20 cellular contexts compared by ENCODE assay signal in the genomic region with DNA sequence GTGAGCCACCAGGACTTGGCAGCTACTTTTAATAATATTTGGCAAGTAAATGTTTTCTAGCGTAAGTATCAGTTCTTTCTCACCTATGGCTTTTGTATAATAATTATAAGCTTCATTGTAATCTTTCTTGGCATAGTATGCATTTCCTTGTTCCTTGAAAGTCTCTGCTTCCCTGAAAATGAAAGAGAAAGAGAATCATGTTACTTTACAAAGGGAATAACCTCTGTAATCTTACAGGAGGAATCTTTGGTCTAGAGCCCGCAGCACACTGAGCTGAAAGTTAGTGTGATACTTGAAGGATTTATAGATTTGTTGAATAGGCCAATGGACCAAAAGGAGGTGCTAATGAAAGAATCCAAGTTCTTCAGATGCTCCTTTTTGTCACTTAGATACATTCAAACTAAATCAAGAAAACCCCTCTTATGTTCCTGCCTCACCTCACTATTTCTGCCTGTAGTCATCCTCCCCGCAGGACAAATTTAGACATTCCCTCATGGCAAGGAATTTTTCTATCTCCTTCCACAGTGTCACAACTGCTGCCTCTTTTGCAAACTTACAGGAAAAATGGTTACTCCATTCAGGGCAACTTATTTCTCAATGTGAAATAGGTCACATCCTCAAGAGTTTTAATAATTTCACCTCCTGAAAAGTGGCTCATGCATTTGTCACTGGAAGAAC. TPM values are rescaled to one million over a fixed set of nuclear protein-coding genes. Genes with fewer than 3 reads are reported as not detected.
A peak's percentile ranks its signal among the peaks of the same experiment; 100 is the strongest.
DNase-seq lines count a peak whose midpoint lies in the region; ATAC-seq lines count a peak whose summit lies in the region.
"Had no signal": no experiment of that assay in that cellular context is flagged by ENCODE, and none has a peak within 500 bp of the region (broad histone marks: within the 10 kb centered on the region; RNA-seq: fewer than 3 reads in every experiment).

No MANE protein-coding gene starts in this region.

- ATAC-seq in activated T-cell treated with anti-CD3 and anti-CD28 coated beads, Interleukin-2, amount 50 U/mL, for 72 hours (replicated peaks in 1 of 2): no peak
- no peak for ATAC-seq in activated T-cell treated with anti-CD3 and anti-CD28 coated beads, Interleukin-2, amount 50 U/mL, for 4 hours
- ATAC-seq in stimulated activated memory B cell treated with anti-CD40 and anti-IgM and Interleukin-4, amounts not matched to agents 10 μg/mL and 1 μg/mL and 100 μg/mL, for 72 hours: no peak
- ATAC-seq in HG03469 (IDR thresholded peaks at IDR 0.05; ENCODE audit: unreplicated experiment): no peak
- no peak for ATAC-seq in GM21528 (IDR thresholded peaks at IDR 0.05; ENCODE audit: low FRiP score, unreplicated experiment)
- ATAC-seq: GM12878; left lung; stimulated activated naive CD8-positive, alpha-beta T cell treated with anti-CD3 and anti-CD28 coated beads, Interleukin-15, amount 100 ng/mL, for 72 hours had no signal

- no peak for DNase-seq in activated T-cell treated with anti-CD3 and anti-CD28 coated beads, Interleukin-2, amount 50 U/mL, for 72 hours
- no peak for DNase-seq in activated T-cell treated with anti-CD3 and anti-CD28 coated beads, Interleukin-2, amount 50 U/mL, for 4 hours
- DNase-seq in adipocyte (ENCODE audit: low read depth) (no peak), hippocampal formation (lab: John Stamatoyannopoulos, UW) (no peak)
- DNase-seq: activated CD4-positive, alpha-beta memory T cell treated with anti-CD3 and anti-CD28 coated beads for 36 hours; activated T-cell treated with anti-CD3 and anti-CD28 coated beads, Interleukin-2, amount 50 U/mL, for 48 hours; BE2C; DMS 273 treated with DMSO at 0.1 percent for 48 hours; left lung; NCI-H1436; stimulated activated naive CD8-positive, alpha-beta T cell treated with anti-CD3 and anti-CD28 coated beads, Interleukin-15, amount 100 ng/mL, for 72 hours; T-helper 2 cell had no signal

- peak overlapping the region; percentile 61 to 79 for H3K27ac ChIP-seq in mucosa of rectum (ENCODE audit: low read depth in 2 of 2, low read length in 2 of 2)
- H3K27ac ChIP-seq: breast epithelium, SJSA1, vagina had no signal

- peaks cover 13 to 25% of the 10 kb centered on the region in 2 donors for H3K36me3 Mint-ChIP-seq in activated T-cell treated with anti-CD3 and anti-CD28 coated beads, Interleukin-2, amount 50 U/mL, for 72 hours (ENCODE audit: insufficient read depth in 2 of 2)
- H3K36me3 Mint-ChIP-seq in activated T-cell treated with anti-CD3 and anti-CD28 coated beads, Interleukin-2, amount 50 U/mL, for 4 hours (ENCODE audit: insufficient read depth): peaks cover 20% of the 10 kb centered on the region
- peaks cover 51% of the 10 kb centered on the region for H3K36me3 Mint-ChIP-seq in stimulated activated memory B cell treated with anti-CD40 and anti-IgM and Interleukin-4, amounts not matched to agents 10 μg/mL and 1 μg/mL and 100 μg/mL, for 72 hours

- H3K9me3 ChIP-seq in adipocyte (ENCODE audit: control insufficient read depth, low read length): no peaks in the 10 kb centered on the region
- no peaks in the 10 kb centered on the region for H3K9me3 ChIP-seq in mucosa of rectum (ENCODE audit: control insufficient read depth in 2 of 2, low read length in 2 of 2)
- H3K9me3 ChIP-seq: BE2C, breast epithelium, left lung, SJSA1, vagina had no signal

- no peaks in the 10 kb centered on the region for H3K27me3 Mint-ChIP-seq in activated T-cell treated with anti-CD3 and anti-CD28 coated beads, Interleukin-2, amount 50 U/mL, for 72 hours (ENCODE audit: low read depth)
- no peaks in the 10 kb centered on the region for H3K27me3 Mint-ChIP-seq in activated T-cell treated with anti-CD3 and anti-CD28 coated beads, Interleukin-2, amount 50 U/mL, for 4 hours (ENCODE audit: low read depth)
- no peaks in the 10 kb centered on the region for H3K27me3 Mint-ChIP-seq in stimulated activated memory B cell treated with anti-CD40 and anti-IgM and Interleukin-4, amounts not matched to agents 10 μg/mL and 1 μg/mL and 100 μg/mL, for 72 hours
- H3K27me3 Mint-ChIP-seq: activated CD4-positive, alpha-beta memory T cell treated with anti-CD3 and anti-CD28 coated beads for 36 hours; stimulated activated naive CD8-positive, alpha-beta T cell treated with anti-CD3 and anti-CD28 coated beads, Interleukin-15, amount 100 ng/mL, for 72 hours had no signal

- no peaks in the 10 kb centered on the region for H3K27me3 ChIP-seq in adipocyte (replicated peaks; ENCODE audit: control insufficient read depth, insufficient read depth, low read length)
- no peaks in the 10 kb centered on the region for H3K27me3 ChIP-seq in mucosa of rectum (ENCODE audit: control insufficient read depth in 2 of 2, insufficient read depth in 2 of 2, low read length in 2 of 2)
- H3K27me3 ChIP-seq: BE2C, breast epithelium, left lung, SJSA1, vagina had no signal

- H3K36me3 ChIP-seq in adipocyte (ENCODE audit: control insufficient read depth, insufficient read depth, low read length, severe bottlenecking): peaks cover 68% of the 10 kb centered on the region
- H3K36me3 ChIP-seq in mucosa of rectum (ENCODE audit: control insufficient read depth in 2 of 2, insufficient read depth in 2 of 2, low read length in 2 of 2): peaks cover 34 to 42% of the 10 kb centered on the region in 2 donors
- H3K36me3 ChIP-seq: breast epithelium had no signal

- no peaks in the 10 kb centered on the region for H3K9me3 Mint-ChIP-seq in activated T-cell treated with anti-CD3 and anti-CD28 coated beads, Interleukin-2, amount 50 U/mL, for 72 hours
- no peaks in the 10 kb centered on the region for H3K9me3 Mint-ChIP-seq in activated T-cell treated with anti-CD3 and anti-CD28 coated beads, Interleukin-2, amount 50 U/mL, for 4 hours
- no peaks in the 10 kb centered on the region for H3K9me3 Mint-ChIP-seq in stimulated activated memory B cell treated with anti-CD40 and anti-IgM and Interleukin-4, amounts not matched to agents 10 μg/mL and 1 μg/mL and 100 μg/mL, for 72 hours
- H3K9me3 Mint-ChIP-seq: activated CD4-positive, alpha-beta memory T cell treated with anti-CD3 and anti-CD28 coated beads for 36 hours; stimulated activated naive CD8-positive, alpha-beta T cell treated with anti-CD3 and anti-CD28 coated beads, Interleukin-15, amount 100 ng/mL, for 72 hours had no signal

- H3K4me3 Mint-ChIP-seq in activated T-cell treated with anti-CD3 and anti-CD28 coated beads, Interleukin-2, amount 50 U/mL, for 72 hours: no peak overlapping the region
- no peak overlapping the region for H3K4me3 Mint-ChIP-seq in activated T-cell treated with anti-CD3 and anti-CD28 coated beads, Interleukin-2, amount 50 U/mL, for 4 hours
- no peak overlapping the region for H3K4me3 Mint-ChIP-seq in stimulated activated memory B cell treated with anti-CD40 and anti-IgM and Interleukin-4, amounts not matched to agents 10 μg/mL and 1 μg/mL and 100 μg/mL, for 72 hours
- H3K4me3 Mint-ChIP-seq: activated CD4-positive, alpha-beta memory T cell treated with anti-CD3 and anti-CD28 coated beads for 36 hours; stimulated activated naive CD8-positive, alpha-beta T cell treated with anti-CD3 and anti-CD28 coated beads, Interleukin-15, amount 100 ng/mL, for 72 hours had no signal

- H3K9ac ChIP-seq in adipocyte (ENCODE audit: low read length): peak overlapping the region; percentile 37
- H3K9ac ChIP-seq in mucosa of rectum (ENCODE audit: low read depth in 1 of 2, low read length in 2 of 2): peak overlapping the region in 1 of 2 donors; percentile 34

- no peak overlapping the region for H3K4me3 ChIP-seq in adipocyte (ENCODE audit: low read length)
- H3K4me3 ChIP-seq in mucosa of rectum (ENCODE audit: low read length in 2 of 2): no peak overlapping the region
- H3K4me3 ChIP-seq: breast epithelium, GM12878, left lung, SJSA1, vagina had no signal

- H3K4me1 ChIP-seq in adipocyte (ENCODE audit: control insufficient read depth, insufficient read depth, low read length) (peaks cover 61% of the 10 kb centered on the region), mucosa of rectum (ENCODE audit: control insufficient read depth in 2 of 2, insufficient read depth in 2 of 2, low read length in 2 of 2) (peaks cover 7 to 35% of the 10 kb centered on the region in 2 donors)
- H3K4me1 ChIP-seq: BE2C, breast epithelium had no signal

- peak overlapping the region; percentile 67 for H3K27ac Mint-ChIP-seq in activated T-cell treated with anti-CD3 and anti-CD28 coated beads, Interleukin-2, amount 50 U/mL, for 72 hours
- H3K27ac Mint-ChIP-seq in stimulated activated memory B cell treated with anti-CD40 and anti-IgM and Interleukin-4, amounts not matched to agents 10 μg/mL and 1 μg/mL and 100 μg/mL, for 72 hours: peak overlapping the region; percentile 52
- H3K27ac Mint-ChIP-seq: activated CD4-positive, alpha-beta memory T cell treated with anti-CD3 and anti-CD28 coated beads for 36 hours had no signal

- peaks cover 24% of the 10 kb centered on the region for H3K4me1 Mint-ChIP-seq in activated T-cell treated with anti-CD3 and anti-CD28 coated beads, Interleukin-2, amount 50 U/mL, for 72 hours (ENCODE audit: low read depth)
- H3K4me1 Mint-ChIP-seq in activated T-cell treated with anti-CD3 and anti-CD28 coated beads, Interleukin-2, amount 50 U/mL, for 4 hours (ENCODE audit: low read depth): peaks cover 21% of the 10 kb centered on the region
- peaks cover 24% of the 10 kb centered on the region for H3K4me1 Mint-ChIP-seq in stimulated activated memory B cell treated with anti-CD40 and anti-IgM and Interleukin-4, amounts not matched to agents 10 μg/mL and 1 μg/mL and 100 μg/mL, for 72 hours

RNA-seq across cellular contexts. Expression of a gene that starts 16.7 kb away (rescaled TPM):
- total RNA-seq in activated T-cell treated with anti-CD3 and anti-CD28 coated beads, Interleukin-2, amount 50 U/mL, for 72 hours: 100 to 1,000 TPM; 106 to 117 TPM
- total RNA-seq in activated T-cell treated with anti-CD3 and anti-CD28 coated beads, Interleukin-2, amount 50 U/mL, for 4 hours: 100 to 1,000 TPM; 144 to 154 (median 147) TPM

RNA-seq across cellular contexts. Expression of a gene that starts 19.4 kb away (rescaled TPM):
- total RNA-seq in activated T-cell treated with anti-CD3 and anti-CD28 coated beads, Interleukin-2, amount 50 U/mL, for 72 hours: 10 to 100 TPM; 18.6 to 24.3 TPM
- 10 to 100 TPM; 33.4 to 35.8 (median 34.2) TPM for total RNA-seq in activated T-cell treated with anti-CD3 and anti-CD28 coated beads, Interleukin-2, amount 50 U/mL, for 4 hours

RNA-seq across cellular contexts. Expression of a gene that starts 33.9 kb away (rescaled TPM):
- 10 to 100 TPM; 51.4 to 53.8 TPM for total RNA-seq in activated T-cell treated with anti-CD3 and anti-CD28 coated beads, Interleukin-2, amount 50 U/mL, for 72 hours
- total RNA-seq in activated T-cell treated with anti-CD3 and anti-CD28 coated beads, Interleukin-2, amount 50 U/mL, for 4 hours: 10 to 100 TPM; 70.0 to 80.0 (median 78.3) TPM

RNA-seq across cellular contexts. Expression of a gene that starts 49.9 kb away (rescaled TPM):
- 1 to 10 TPM in 1 of 2 donors, under 1 TPM in 1; 0.86 to 1.3 TPM for total RNA-seq in activated T-cell treated with anti-CD3 and anti-CD28 coated beads, Interleukin-2, amount 50 U/mL, for 72 hours
- under 1 TPM in 2 of 3 donors, not detected in 1; 0.08 to 0.13 TPM for total RNA-seq in activated T-cell treated with anti-CD3 and anti-CD28 coated beads, Interleukin-2, amount 50 U/mL, for 4 hours
